In genomic region chr12:90987520-90987919, GRCh38 we compare ENCODE assay signal across 10 cellular contexts. TPM values are rescaled to one million over a fixed set of nuclear protein-coding genes. Genes with fewer than 3 reads are reported as not detected.
DNase-seq lines count a peak whose midpoint lies in the region; ATAC-seq and TF ChIP-seq lines count a peak whose summit lies in the region.
"Had no signal": no experiment of that assay in that cellular context is flagged by ENCODE, and none has a peak within 500 bp of the region (broad histone marks: within the 10 kb centered on the region; RNA-seq: fewer than 3 reads in every experiment).

No MANE protein-coding gene starts in this region.

- H3K36me3 ChIP-seq in BJ (ENCODE audit: control insufficient read depth, insufficient read depth, low read length) = no peaks in the 10 kb centered on the region

- no peaks in the 10 kb centered on the region for H3K27me3 ChIP-seq in BJ (ENCODE audit: control insufficient read depth, insufficient read depth, low read length)

- ATAC-seq in GM18907 (IDR thresholded peaks at IDR 0.05; ENCODE audit: unreplicated experiment) = peak; percentile 65
- ATAC-seq in HG03159 (IDR thresholded peaks at IDR 0.05; ENCODE audit: unreplicated experiment) = peak; percentile 87

- CTCF ChIA-PET in BJ (lab: Yijun Ruan, JAX) = interaction anchor here (0.9 kb wide), 1 partner anchor 17 kb away, joined by 3 read pairs; the partner anchor contains the start of gene EPYC

- DNase-seq in BJ (ENCODE audit: low read depth) (no peak), cardiac fibroblast (ENCODE audit: low read depth in 2 of 2) (no peak), OCI-M1 (lab: John Stamatoyannopoulos, UW) (no peak), SW 1271 (lab: John Stamatoyannopoulos, UW) (no peak)
- DNase-seq in stimulated activated CD4-positive, alpha-beta T cell treated with anti-CD3 and anti-CD28 coated beads, Interleukin-1b, Interleukin-23, amount 100 ng/mL, for 48 hours = no peak
- no peak for DNase-seq in NK-92 treated with Interleukin-12 subunit alpha and Interleukin-12 subunit beta, amount 100 ng/mL, for 24 hours (lab: John Stamatoyannopoulos, UW)
- DNase-seq: aorta, NCI-H2081 had no signal

- H3K4me3 ChIP-seq in BJ (ENCODE audit: low read depth, low read length) (no peak overlapping the region), cardiac fibroblast (replicated peaks in 1 of 2; ENCODE audit: low read depth in 2 of 2, low read length in 2 of 2) (no peak overlapping the region)

- POLR2A ChIA-PET in BJ (lab: Charles Lee) = no interaction called here

- peak; percentile 21; the same call in 1 of the 2 replicates for TF ChIP-seq CTCF in BJ (IDR thresholded peaks at IDR 0.05; ENCODE audit: insufficient read depth, low read depth, low read length)
- TF ChIP-seq CTCF in cardiac fibroblast (IDR thresholded peaks at IDR 0.05; ENCODE audit: low read depth, low read length) = peak; percentile 18

RNA-seq across cellular contexts. Expression of gene EPYC, which starts 17.3 kb away (rescaled TPM):
- polyA plus RNA-seq in BJ (2011; rRNA removed) = 0.17 TPM in 1 of 2 replicates, not detected in the other
- polyA minus RNA-seq in BJ (2011; rRNA and poly(A)+ RNA removed) = not detected in 2 replicates

RNA-seq across cellular contexts. Expression of gene CCER1, which starts 32.5 kb away (rescaled TPM):
- not detected in 2 replicates for polyA plus RNA-seq in BJ (2011; rRNA removed)
- not detected in 2 replicates for polyA minus RNA-seq in BJ (2011; rRNA and poly(A)+ RNA removed)
- polyA plus RNA-seq: aorta had no signal
